1 cellular context compared by ENCODE assay signal in the genomic region with DNA sequence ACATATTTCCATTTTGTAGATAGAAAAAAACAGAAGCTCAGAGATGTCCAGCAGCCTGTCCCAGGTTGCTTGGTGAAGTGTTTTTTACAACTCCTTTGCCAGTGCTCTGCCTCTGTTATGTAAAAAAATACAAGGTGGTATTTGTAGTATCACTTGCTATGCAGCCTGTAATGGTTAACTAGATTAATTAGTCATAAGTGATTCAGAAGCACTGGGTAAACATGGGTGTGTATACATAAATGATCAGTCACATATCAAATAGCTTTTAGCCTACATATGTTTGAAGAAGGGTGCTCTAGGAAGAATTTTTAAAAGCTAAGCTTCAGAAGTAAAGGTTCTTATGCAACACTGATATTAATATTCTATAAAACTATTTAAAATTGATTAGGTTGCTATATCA.
TF ChIP-seq lines count a peak whose summit lies in the region.

No MANE protein-coding gene starts in this region.

TF ChIP-seq in HCT116, 20 proteins besides CTCF, POLR2A, EP300 and RAD21 (continued from another document):
- TF ChIP-seq ZBTB33 (IDR thresholded peaks at IDR 0.05; ENCODE audit: extremely low read depth, insufficient replicate concordance, low read length), result no peak
- TF ChIP-seq EGR1 (IDR thresholded peaks at IDR 0.05; ENCODE audit: low read depth), result no peak
- no peak for TF ChIP-seq REST (IDR thresholded peaks at IDR 0.05; ENCODE audit: low read depth)
- no peak for TF ChIP-seq EZH2 (IDR thresholded peaks at IDR 0.05)
- no peak for TF ChIP-seq ZFX (IDR thresholded peaks at IDR 0.05)
- no peak for TF ChIP-seq SRF (IDR thresholded peaks at IDR 0.05; ENCODE audit: low read depth)
- TF ChIP-seq TCF7L2 (IDR thresholded peaks at IDR 0.05; ENCODE audit: borderline replicate concordance, extremely low read depth, insufficient read depth, insufficient read length), result no peak
- TF ChIP-seq ZNF274 (IDR thresholded peaks at IDR 0.05; ENCODE audit: low read depth, low read length), result no peak
- TF ChIP-seq JUND (IDR thresholded peaks at IDR 0.05), result no peak
- TF ChIP-seq SP1 (IDR thresholded peaks at IDR 0.05; ENCODE audit: low read depth), result no peak
- TF ChIP-seq SIN3A (IDR thresholded peaks at IDR 0.05; ENCODE audit: low read depth), result no peak
- TF ChIP-seq POLR2AphosphoS5 (IDR thresholded peaks at IDR 0.05; ENCODE audit: low read depth, low read length), result no peak
- TF ChIP-seq CEBPB (IDR thresholded peaks at IDR 0.05; ENCODE audit: low read depth), result no peak
- TF ChIP-seq FOSL1 (IDR thresholded peaks at IDR 0.05; ENCODE audit: low read depth), result no peak
- TF ChIP-seq, protein P1, sequence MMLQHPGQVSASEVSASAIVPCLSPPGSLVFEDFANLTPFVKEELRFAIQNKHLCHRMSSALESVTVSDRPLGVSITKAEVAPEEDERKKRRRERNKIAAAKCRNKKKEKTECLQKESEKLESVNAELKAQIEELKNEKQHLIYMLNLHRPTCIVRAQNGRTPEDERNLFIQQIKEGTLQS (IDR thresholded peaks at IDR 0.05), result no peak
- TF ChIP-seq, protein P2, sequence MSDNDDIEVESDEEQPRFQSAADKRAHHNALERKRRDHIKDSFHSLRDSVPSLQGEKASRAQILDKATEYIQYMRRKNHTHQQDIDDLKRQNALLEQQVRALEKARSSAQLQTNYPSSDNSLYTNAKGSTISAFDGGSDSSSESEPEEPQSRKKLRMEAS (IDR thresholded peaks at IDR 0.05), result no peak
- no peak for TF ChIP-seq ELF1 (IDR thresholded peaks at IDR 0.05; ENCODE audit: borderline replicate concordance, low read depth)
